Comparison of ENCODE assay signal across 13 cellular contexts in genomic region chr2:235330775-235331438, GRCh38.
DNase-seq lines count a peak whose midpoint lies in the region; ATAC-seq, FAIRE-seq and TF ChIP-seq lines count a peak whose summit lies in the region.
"Had no signal": no experiment of that assay in that cellular context is flagged by ENCODE, and none has a peak within 500 bp of the region (broad histone marks: within the 10 kb centered on the region; RNA-seq: fewer than 3 reads in every experiment).

No MANE protein-coding gene starts in this region.

- TF ChIP-seq CTCF in bronchial epithelial cell (IDR thresholded peaks at IDR 0.05; ENCODE audit: insufficient read depth, low read length, severe bottlenecking) (no peak), osteocyte (IDR thresholded peaks at IDR 0.05) (no peak)

- no peaks in the 10 kb centered on the region for H3K9me3 Mint-ChIP-seq in osteocyte (ENCODE audit: unreplicated experiment)
- H3K9me3 Mint-ChIP-seq: T-helper 1 cell treated with Interleukin-12 subunit alpha and Interleukin-12 subunit beta and Interleukin-4 antibody, amounts not matched to agents 30 μg/mL and 1 μg/mL, for 36 hours had no signal

- peak; percentile 64 for FAIRE-seq in bronchial epithelial cell (lab: Jason Lieb, UNC)
- FAIRE-seq: G401.6 had no signal

- peaks cover 22% of the 10 kb centered on the region for H3K27me3 Mint-ChIP-seq in osteocyte (ENCODE audit: unreplicated experiment)

- H3K36me3 Mint-ChIP-seq in osteocyte (ENCODE audit: unreplicated experiment): no peaks in the 10 kb centered on the region
- H3K36me3 Mint-ChIP-seq: memory B cell had no signal

- H3K4me3 Mint-ChIP-seq in osteocyte (ENCODE audit: unreplicated experiment): peak overlapping the region; percentile 41
- H3K4me3 Mint-ChIP-seq: memory B cell; T-helper 1 cell treated with Interleukin-12 subunit alpha and Interleukin-12 subunit beta and Interleukin-4 antibody, amounts not matched to agents 30 μg/mL and 1 μg/mL, for 36 hours had no signal

- H3K27ac Mint-ChIP-seq in osteocyte (ENCODE audit: unreplicated experiment): peak overlapping the region; percentile 40
- H3K27ac Mint-ChIP-seq: memory B cell; T-helper 1 cell treated with Interleukin-12 subunit alpha and Interleukin-12 subunit beta and Interleukin-4 antibody, amounts not matched to agents 30 μg/mL and 1 μg/mL, for 36 hours had no signal

- no peaks in the 10 kb centered on the region for H3K36me3 ChIP-seq in bronchial epithelial cell (ENCODE audit: control insufficient read depth, insufficient read depth, low read length)
- H3K36me3 ChIP-seq: sigmoid colon had no signal

- H3K4me1 Mint-ChIP-seq in osteocyte (ENCODE audit: unreplicated experiment): peaks cover 22% of the 10 kb centered on the region
- H3K4me1 Mint-ChIP-seq: memory B cell had no signal

- H3K4me3 ChIP-seq in bronchial epithelial cell (ENCODE audit: low read depth, low read length): no peak overlapping the region
- H3K4me3 ChIP-seq: sigmoid colon had no signal

- H3K27me3 ChIP-seq in bronchial epithelial cell (ENCODE audit: control insufficient read depth, insufficient read depth, low read length): no peaks in the 10 kb centered on the region
- H3K27me3 ChIP-seq: sigmoid colon had no signal

- no peak for ATAC-seq in GM19328 (IDR thresholded peaks at IDR 0.05; ENCODE audit: unreplicated experiment)

- peak; percentile 64 for DNase-seq in GM03348 (ENCODE audit: low spot score)
- DNase-seq in NCI-H2227 treated with DMSO at 0.1 percent for 48 hours (lab: John Stamatoyannopoulos, UW): peak; percentile 57
- peak; percentile 97 for DNase-seq in bronchial epithelial cell (ENCODE audit: low read depth)
- DNase-seq in osteocyte (ENCODE audit: extremely low spot score, unreplicated experiment): no peak
- DNase-seq in NCI-H1694 (lab: John Stamatoyannopoulos, UW): no peak
- no peak for DNase-seq in NCI-H526 treated with DMSO at 0.1 percent for 48 hours (lab: John Stamatoyannopoulos, UW)
- DNase-seq in T-helper 1 cell: no peak
- DNase-seq: NCI-H510A, sigmoid colon had no signal

Comparison
In these comparisons a context has a peak if more than half of its experiments do, and no peak if none do; other contexts are left out.
1. DNase-seq: peak in GM03348 (single experiment), NCI-H2227 treated with DMSO at 0.1 percent for 48 hours (single experiment) and bronchial epithelial cell (single experiment); none in osteocyte (single experiment), NCI-H1694 (single experiment), NCI-H526 treated with DMSO at 0.1 percent for 48 hours (single experiment) and T-helper 1 cell (0 of 5).